1 cellular context compared by ENCODE assay signal in the genomic region with DNA sequence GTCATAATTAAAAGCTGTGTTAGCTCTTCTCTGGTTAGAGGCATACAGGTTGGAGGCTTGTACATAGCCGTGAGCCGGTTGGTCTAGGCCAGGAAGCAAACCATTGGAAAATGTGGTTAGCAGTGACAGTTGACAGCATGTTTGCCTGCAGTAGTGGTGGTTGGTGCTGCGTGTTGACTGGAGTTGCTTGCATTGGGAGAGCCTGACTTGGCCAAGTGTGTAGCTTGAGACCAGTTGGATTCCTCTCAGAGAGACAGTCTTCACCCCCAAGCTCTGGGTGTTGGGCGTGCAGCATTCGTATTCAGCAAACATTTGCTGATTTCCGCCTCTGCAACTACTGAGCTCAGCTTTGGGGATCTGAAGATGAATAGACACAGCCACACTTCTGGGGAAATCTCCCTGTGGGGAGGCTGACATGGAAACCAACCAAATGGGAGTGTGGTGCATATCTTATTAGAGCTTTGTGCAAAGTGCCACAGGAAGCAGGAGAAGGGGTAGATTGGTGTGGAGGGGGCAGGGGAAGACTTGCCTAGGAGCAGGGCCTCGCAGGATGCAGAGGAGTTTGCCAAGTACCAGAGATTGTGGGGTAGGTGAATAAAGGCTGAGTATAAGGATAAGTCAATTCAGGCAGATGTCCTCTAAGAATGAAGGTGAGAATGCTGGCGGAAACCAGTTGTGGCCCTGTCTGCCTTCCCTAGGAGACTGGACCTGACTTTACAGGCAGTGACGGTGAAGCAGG.
TF ChIP-seq lines count a peak whose summit lies in the region.

No MANE protein-coding gene starts in this region.

TF ChIP-seq in GM23338, 12 proteins besides CTCF, POLR2A, EP300 and RAD21 (continued from another document):
- TF ChIP-seq, protein P1, sequence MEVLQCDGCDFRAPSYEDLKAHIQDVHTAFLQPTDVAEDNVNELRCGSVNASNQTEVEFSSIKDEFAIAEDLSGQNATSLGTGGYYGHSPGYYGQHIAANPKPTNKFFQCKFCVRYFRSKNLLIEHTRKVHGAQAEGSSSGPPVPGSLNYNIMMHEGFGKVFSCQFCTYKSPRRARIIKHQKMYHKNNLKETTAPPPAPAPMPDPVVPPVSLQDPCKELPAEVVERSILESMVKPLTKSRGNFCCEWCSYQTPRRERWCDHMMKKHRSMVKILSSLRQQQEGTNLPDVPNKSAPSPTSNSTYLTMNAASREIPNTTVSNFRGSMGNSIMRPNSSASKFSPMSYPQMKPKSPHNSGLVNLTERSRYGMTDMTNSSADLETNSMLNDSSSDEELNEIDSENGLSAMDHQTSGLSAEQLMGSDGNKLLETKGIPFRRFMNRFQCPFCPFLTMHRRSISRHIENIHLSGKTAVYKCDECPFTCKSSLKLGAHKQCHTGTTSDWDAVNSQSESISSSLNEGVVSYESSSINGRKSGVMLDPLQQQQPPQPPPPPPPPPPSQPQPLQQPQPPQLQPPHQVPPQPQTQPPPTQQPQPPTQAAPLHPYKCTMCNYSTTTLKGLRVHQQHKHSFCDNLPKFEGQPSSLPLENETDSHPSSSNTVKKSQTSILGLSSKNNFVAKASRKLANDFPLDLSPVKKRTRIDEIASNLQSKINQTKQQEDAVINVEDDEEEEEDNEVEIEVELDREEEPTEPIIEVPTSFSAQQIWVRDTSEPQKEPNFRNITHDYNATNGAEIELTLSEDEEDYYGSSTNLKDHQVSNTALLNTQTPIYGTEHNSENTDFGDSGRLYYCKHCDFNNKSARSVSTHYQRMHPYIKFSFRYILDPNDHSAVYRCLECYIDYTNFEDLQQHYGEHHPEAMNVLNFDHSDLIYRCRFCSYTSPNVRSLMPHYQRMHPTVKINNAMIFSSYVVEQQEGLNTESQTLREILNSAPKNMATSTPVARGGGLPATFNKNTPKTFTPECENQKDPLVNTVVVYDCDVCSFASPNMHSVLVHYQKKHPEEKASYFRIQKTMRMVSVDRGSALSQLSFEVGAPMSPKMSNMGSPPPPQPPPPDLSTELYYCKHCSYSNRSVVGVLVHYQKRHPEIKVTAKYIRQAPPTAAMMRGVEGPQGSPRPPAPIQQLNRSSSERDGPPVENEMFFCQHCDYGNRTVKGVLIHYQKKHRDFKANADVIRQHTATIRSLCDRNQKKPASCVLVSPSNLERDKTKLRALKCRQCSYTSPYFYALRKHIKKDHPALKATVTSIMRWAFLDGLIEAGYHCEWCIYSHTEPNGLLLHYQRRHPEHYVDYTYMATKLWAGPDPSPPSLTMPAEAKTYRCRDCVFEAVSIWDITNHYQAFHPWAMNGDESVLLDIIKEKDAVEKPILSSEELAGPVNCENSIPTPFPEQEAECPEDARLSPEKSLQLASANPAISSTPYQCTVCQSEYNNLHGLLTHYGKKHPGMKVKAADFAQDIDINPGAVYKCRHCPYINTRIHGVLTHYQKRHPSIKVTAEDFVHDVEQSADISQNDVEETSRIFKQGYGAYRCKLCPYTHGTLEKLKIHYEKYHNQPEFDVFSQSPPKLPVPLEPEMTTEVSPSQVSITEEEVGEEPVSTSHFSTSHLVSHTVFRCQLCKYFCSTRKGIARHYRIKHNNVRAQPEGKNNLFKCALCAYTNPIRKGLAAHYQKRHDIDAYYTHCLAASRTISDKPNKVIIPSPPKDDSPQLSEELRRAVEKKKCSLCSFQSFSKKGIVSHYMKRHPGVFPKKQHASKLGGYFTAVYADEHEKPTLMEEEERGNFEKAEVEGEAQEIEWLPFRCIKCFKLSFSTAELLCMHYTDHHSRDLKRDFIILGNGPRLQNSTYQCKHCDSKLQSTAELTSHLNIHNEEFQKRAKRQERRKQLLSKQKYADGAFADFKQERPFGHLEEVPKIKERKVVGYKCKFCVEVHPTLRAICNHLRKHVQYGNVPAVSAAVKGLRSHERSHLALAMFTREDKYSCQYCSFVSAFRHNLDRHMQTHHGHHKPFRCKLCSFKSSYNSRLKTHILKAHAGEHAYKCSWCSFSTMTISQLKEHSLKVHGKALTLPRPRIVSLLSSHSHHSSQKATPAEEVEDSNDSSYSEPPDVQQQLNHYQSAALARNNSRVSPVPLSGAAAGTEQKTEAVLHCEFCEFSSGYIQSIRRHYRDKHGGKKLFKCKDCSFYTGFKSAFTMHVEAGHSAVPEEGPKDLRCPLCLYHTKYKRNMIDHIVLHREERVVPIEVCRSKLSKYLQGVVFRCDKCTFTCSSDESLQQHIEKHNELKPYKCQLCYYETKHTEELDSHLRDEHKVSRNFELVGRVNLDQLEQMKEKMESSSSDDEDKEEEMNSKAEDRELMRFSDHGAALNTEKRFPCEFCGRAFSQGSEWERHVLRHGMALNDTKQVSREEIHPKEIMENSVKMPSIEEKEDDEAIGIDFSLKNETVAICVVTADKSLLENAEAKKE (CRISPR knock-in tag; IDR thresholded peaks at IDR 0.05), result no peak
- no peak for TF ChIP-seq JUNB (IDR thresholded peaks at IDR 0.05; ENCODE audit: unreplicated experiment)
